Comparison of ENCODE assay signal across 16 cellular contexts in the genomic region with DNA sequence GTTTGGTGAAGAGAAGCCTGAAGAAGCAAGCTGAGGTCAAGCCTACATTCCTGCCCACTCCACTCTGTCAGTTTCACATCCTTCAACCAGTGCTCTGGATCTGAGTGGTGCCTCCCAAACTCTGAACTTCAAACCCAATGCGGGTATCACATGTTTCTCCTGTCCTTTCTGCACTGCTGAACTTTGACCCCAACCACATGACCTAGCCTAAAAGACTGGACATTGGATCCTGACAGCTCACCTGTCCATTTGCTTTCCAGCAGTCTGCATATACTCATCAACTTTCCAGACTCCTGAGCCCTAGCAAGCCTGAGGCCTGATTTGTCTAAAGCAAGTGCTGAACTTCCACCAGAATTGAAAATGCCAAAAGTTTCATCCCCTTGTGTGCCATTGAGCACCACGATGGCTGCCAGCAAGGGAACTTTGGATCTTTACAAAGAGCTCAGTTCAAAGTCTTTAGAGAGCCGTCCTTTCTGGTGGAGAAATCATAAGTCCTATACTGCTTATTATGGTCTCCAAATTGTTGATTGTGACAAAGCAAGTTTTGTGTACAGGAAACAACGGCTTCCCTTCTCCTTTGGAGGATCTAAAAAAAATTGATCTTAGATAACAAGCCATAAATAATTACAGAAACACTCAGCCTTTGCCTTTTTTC.
"Had no signal": no experiment of that assay in that cellular context is flagged by ENCODE, and none has a peak within 500 bp of the region (broad histone marks: within the 10 kb centered on the region; RNA-seq: fewer than 3 reads in every experiment).

No MANE protein-coding gene starts in this region.

- H3K4me3 ChIP-seq: colonic mucosa, esophagus muscularis mucosa, psoas muscle had no signal

- FAIRE-seq: TTC549 had no signal

- ATAC-seq: psoas muscle; sciatic nerve; stimulated activated naive CD8-positive, alpha-beta T cell treated with anti-CD3 and anti-CD28 coated beads, Interleukin-15, amount 100 ng/mL, for 72 hours had no signal

- DNase-seq: activated B cell treated with CpG ODN at 0.5 μM for 24 hours; activated CD4-positive, alpha-beta T cell treated with anti-CD3 and anti-CD28 coated beads, Interleukin-2, amount 10 ng/mL, durations not matched to agents 7 days and 5 days; activated CD8-positive, alpha-beta memory T cell treated with anti-CD3 and anti-CD28 coated beads for 24 hours; activated gamma-delta T cell treated with Interleukin-2 at 50 U/mL for 16 hours; amniotic stem cell; central memory CD4-positive, alpha-beta T cell; colonic mucosa; immature natural killer cell; mammary epithelial cell; psoas muscle; stimulated activated CD4-positive, alpha-beta T cell treated with anti-CD3 and anti-CD28 coated beads, Interleukin-1b, Interleukin-23, amount 100 ng/mL, for 48 hours; stimulated activated naive CD8-positive, alpha-beta T cell treated with anti-CD3 and anti-CD28 coated beads, Interleukin-15, amount 100 ng/mL, for 72 hours; T-helper 2 cell had no signal

- H3K27me3 ChIP-seq: colonic mucosa, esophagus muscularis mucosa had no signal

- H3K27ac ChIP-seq: colonic mucosa, esophagus muscularis mucosa, psoas muscle had no signal

- H3K36me3 ChIP-seq: colonic mucosa, esophagus muscularis mucosa had no signal

- H3K9me3 ChIP-seq: colonic mucosa, esophagus muscularis mucosa, psoas muscle had no signal

- H3K4me1 ChIP-seq: colonic mucosa had no signal
